ENCODE assay signal across 30 cellular contexts in the genomic region with DNA sequence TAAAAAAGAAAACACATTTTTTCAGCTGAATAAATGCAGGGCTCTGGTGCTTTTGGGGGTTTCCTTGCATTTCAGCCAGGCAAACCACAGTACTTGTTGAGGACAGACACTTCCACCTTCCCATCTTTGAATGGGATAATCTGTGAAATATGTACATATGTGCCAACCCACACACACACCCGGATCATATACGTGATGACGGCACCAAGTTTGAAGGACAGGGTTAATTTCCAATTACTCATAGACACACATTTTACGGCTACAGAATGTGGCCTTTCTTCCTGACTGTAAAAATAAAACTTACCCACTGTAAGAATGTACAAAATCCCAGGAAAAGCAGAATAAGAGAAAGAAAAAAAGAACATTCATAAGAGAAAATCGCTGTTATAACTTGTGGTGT.
DNase-seq lines count a peak whose midpoint lies in the region; ATAC-seq, FAIRE-seq and TF ChIP-seq lines count a peak whose summit lies in the region.
"Had no signal": no experiment of that assay in that cellular context is flagged by ENCODE, and none has a peak within 500 bp of the region (broad histone marks: within the 10 kb centered on the region; RNA-seq: fewer than 3 reads in every experiment).

No MANE protein-coding gene starts in this region.

- DNase-seq in heart left ventricle, result no peak
- no peak for DNase-seq in left ventricle myocardium superior
- DNase-seq in thyroid gland, result no peak
- no peak for DNase-seq in HAP-1 (ENCODE audit: low spot score in 2 of 2)
- DNase-seq in osteocyte (ENCODE audit: extremely low spot score, unreplicated experiment), result no peak
- no peak for DNase-seq in NK-92 treated with Interleukin-12 subunit alpha and Interleukin-12 subunit beta, amount 100 ng/mL, for 24 hours (lab: John Stamatoyannopoulos, UW)
- DNase-seq: 8988T; activated CD4-positive, alpha-beta T cell treated with anti-CD3 and anti-CD28 coated beads for 4 hours; activated effector memory CD4-positive, alpha-beta T cell treated with Interleukin-2 at 50 U/mL for 16 hours; activated T-cell treated with anti-CD3 and anti-CD28 coated beads, Interleukin-2, amount 50 U/mL, for 1 hour; DND-41; MM.1S; naive B cell; NCI-H1105 treated with DMSO at 0.1 percent for 48 hours; NCI-H187 treated with DMSO at 0.1 percent for 48 hours; NCI-H510A treated with DMSO at 0.1 percent for 48 hours; nucleus accumbens; PC-9; psoas muscle; stimulated activated naive B cell treated with anti-CD40 and anti-IgM and Interleukin-4, amounts not matched to agents 10 μg/mL and 1 μg/mL and 100 μg/mL, for 72 hours; T-helper 17 cell had no signal

- H3K27ac ChIP-seq in heart left ventricle (peak overlapping the region in 11 of 12 donors; percentile 18 to 82 (median 59)), iPS-20b (ENCODE audit: low read length) (peak overlapping the region; percentile 22), thyroid gland (peak overlapping the region in 2 of 3 donors; percentile 11 to 21)
- H3K27ac ChIP-seq: PC-9, psoas muscle, suprapubic skin had no signal

- no peaks in the 10 kb centered on the region for H3K27me3 ChIP-seq in heart left ventricle
- H3K27me3 ChIP-seq in iPS-20b (ENCODE audit: insufficient read depth, low read length), result no peaks in the 10 kb centered on the region
- H3K27me3 ChIP-seq in thyroid gland, result no peaks in the 10 kb centered on the region
- H3K27me3 ChIP-seq in HAP-1 (ENCODE audit: low read depth), result no peaks in the 10 kb centered on the region
- H3K27me3 ChIP-seq: suprapubic skin had no signal

- H3K9me3 ChIP-seq in heart left ventricle, result no peaks in the 10 kb centered on the region
- H3K9me3 ChIP-seq in iPS-20b (ENCODE audit: insufficient read depth, low read depth, low read length), result no peaks in the 10 kb centered on the region
- no peaks in the 10 kb centered on the region for H3K9me3 ChIP-seq in thyroid gland
- no peaks in the 10 kb centered on the region for H3K9me3 ChIP-seq in HAP-1
- H3K9me3 ChIP-seq: psoas muscle, suprapubic skin had no signal

- H3K9me3 Mint-ChIP-seq in osteocyte (ENCODE audit: unreplicated experiment), result no peaks in the 10 kb centered on the region
- H3K9me3 Mint-ChIP-seq: naive B cell; stimulated activated naive B cell treated with anti-CD40 and anti-IgM and Interleukin-4, amounts not matched to agents 10 μg/mL and 1 μg/mL and 100 μg/mL, for 72 hours had no signal

- H3K4me3 Mint-ChIP-seq in osteocyte (ENCODE audit: unreplicated experiment), result no peak overlapping the region
- H3K4me3 Mint-ChIP-seq: activated naive CD8-positive, alpha-beta T cell; CD14-positive monocyte; stimulated activated naive B cell treated with anti-CD40 and anti-IgM and Interleukin-4, amounts not matched to agents 10 μg/mL and 1 μg/mL and 100 μg/mL, for 72 hours; T-helper 17 cell had no signal

- ATAC-seq in heart left ventricle (no peak), left ventricle myocardium superior (no peak)
- ATAC-seq: HepG2; psoas muscle; SK-N-SH treated with all-trans-retinoic acid at 6 μM for 48 hours; stimulated activated naive B cell treated with anti-CD40 and anti-IgM and Interleukin-4, amounts not matched to agents 10 μg/mL and 1 μg/mL and 100 μg/mL, for 72 hours; T-helper 17 cell had no signal

- peaks cover 34% of the 10 kb centered on the region for H3K27me3 Mint-ChIP-seq in osteocyte (ENCODE audit: unreplicated experiment)
- H3K27me3 Mint-ChIP-seq: naive B cell; stimulated activated naive B cell treated with anti-CD40 and anti-IgM and Interleukin-4, amounts not matched to agents 10 μg/mL and 1 μg/mL and 100 μg/mL, for 72 hours had no signal

- in situ Hi-C loops in HAP-1 (cut with MboI; ENCODE audit: low sequenced_read_pairs), result no loop called here

- no peak overlapping the region for H3K27ac Mint-ChIP-seq in osteocyte (ENCODE audit: unreplicated experiment)
- H3K27ac Mint-ChIP-seq: activated naive CD8-positive, alpha-beta T cell; CD14-positive monocyte; stimulated activated naive B cell treated with anti-CD40 and anti-IgM and Interleukin-4, amounts not matched to agents 10 μg/mL and 1 μg/mL and 100 μg/mL, for 72 hours; T-helper 17 cell had no signal

- FAIRE-seq in endometrium (lab: Jason Lieb, UNC), result peak; percentile 31
- FAIRE-seq: HepG2, keratinocyte, urothelium cell line had no signal

- intact Hi-C loops in heart left ventricle (cut with DNase I), result loop anchor here in 3 of 10 donors (5.0 to 10.0 kb wide), 4 partner anchors 73 to 135 kb away; partner anchors contain the start of gene MPPED2 (in 3 of the 3)
- intact Hi-C loops in left ventricle myocardium superior (cut with micrococcal nuclease), result no loop called here
- intact Hi-C loops in thyroid gland (cut with DNase I), result no loop called here

- peak overlapping the region; percentile 11; the same call in 1 of the 2 replicates for H3K9ac ChIP-seq in iPS-20b (ENCODE audit: low read depth, low read length)

- TF ChIP-seq POLR2A in heart left ventricle (IDR thresholded peaks at IDR 0.05) (no peak), thyroid gland (IDR thresholded peaks at IDR 0.05) (no peak)

- no peak for TF ChIP-seq CTCF in heart left ventricle (IDR thresholded peaks at IDR 0.05)
- TF ChIP-seq CTCF in thyroid gland (IDR thresholded peaks at IDR 0.05), result no peak
- no peak for TF ChIP-seq CTCF in osteocyte (IDR thresholded peaks at IDR 0.05)

- peak overlapping the region in 4 of 12 donors; percentile 2 to 12 (median 6) for H3K4me3 ChIP-seq in heart left ventricle
- no peak overlapping the region for H3K4me3 ChIP-seq in iPS-20b (ENCODE audit: low read length)
- no peak overlapping the region for H3K4me3 ChIP-seq in thyroid gland (replicated peaks in 1 of 3)
- H3K4me3 ChIP-seq in HAP-1, result no peak overlapping the region
- H3K4me3 ChIP-seq: PC-9, psoas muscle, suprapubic skin had no signal

- H3K36me3 ChIP-seq in heart left ventricle, result no peaks in the 10 kb centered on the region
- H3K36me3 ChIP-seq in iPS-20b (ENCODE audit: insufficient read depth, low read depth, low read length), result no peaks in the 10 kb centered on the region
- no peaks in the 10 kb centered on the region for H3K36me3 ChIP-seq in thyroid gland
- H3K36me3 ChIP-seq in HAP-1 (replicated peaks), result no peaks in the 10 kb centered on the region
- H3K36me3 ChIP-seq: suprapubic skin had no signal

- no peaks in the 10 kb centered on the region for H3K36me3 Mint-ChIP-seq in osteocyte (ENCODE audit: unreplicated experiment)
- H3K36me3 Mint-ChIP-seq: activated naive CD8-positive, alpha-beta T cell; CD14-positive monocyte; naive B cell; stimulated activated naive B cell treated with anti-CD40 and anti-IgM and Interleukin-4, amounts not matched to agents 10 μg/mL and 1 μg/mL and 100 μg/mL, for 72 hours had no signal

- H3K4me1 ChIP-seq in heart left ventricle, result peaks cover 8 to 62% (median 36%) of the 10 kb centered on the region in 12 donors
- peaks cover 39% of the 10 kb centered on the region for H3K4me1 ChIP-seq in iPS-20b (ENCODE audit: insufficient read depth, low read length)
- peaks cover 14 to 19% of the 10 kb centered on the region in 2 donors for H3K4me1 ChIP-seq in thyroid gland
- H3K4me1 ChIP-seq in HAP-1, result peaks cover 50% of the 10 kb centered on the region

- 59 to 70% (median 64%) methylated on average over 5 of the region's 5 CpGs for WGBS in heart left ventricle, 4 donors
- WGBS in thyroid gland, 2 donors, result 80 to 86% methylated on average over 5 of the region's 5 CpGs

- no peaks in the 10 kb centered on the region for H3K4me1 Mint-ChIP-seq in osteocyte (ENCODE audit: unreplicated experiment)
- H3K4me1 Mint-ChIP-seq: T-helper 17 cell had no signal
